Comparison of ENCODE assay signal across 25 cellular contexts in genomic region chr18:76188097-76188496, GRCh38.
"Had no signal": no experiment of that assay in that cellular context is flagged by ENCODE, and none has a peak within 500 bp of the region (broad histone marks: within the 10 kb centered on the region; RNA-seq: fewer than 3 reads in every experiment).

No MANE protein-coding gene starts in this region.

- DNase-seq: islet precursor cell; mesendoderm; naive B cell; natural killer cell; nephron progenitor cell; occipital lobe; psoas muscle; right lobe of liver; stimulated activated CD4-positive, alpha-beta T cell treated with anti-CD3 and anti-CD28 coated beads, Interleukin-1b, Interleukin-23, amount 100 ng/mL, for 48 hours; stimulated activated CD4-positive, alpha-beta T cell treated with anti-CD3 and anti-CD28 coated beads, Interleukin-2, amount 100 ng/mL, for 48 hours; stimulated activated CD4-positive, alpha-beta T cell treated with anti-CD3 and anti-CD28 coated beads, Interleukin-4, amount 100 ng/mL, for 4 hours; stimulated activated CD8-positive, alpha-beta memory T cell treated with anti-CD3 and anti-CD28 coated beads, Interleukin-4, amount 100 ng/mL, for 48 hours; stimulated activated naive CD4-positive, alpha-beta T cell treated with Interleukin-2 at 50 U/mL for 16 hours; stimulated activated naive CD8-positive, alpha-beta T cell treated with anti-CD3 and anti-CD28 coated beads, Interleukin-15, amount 100 ng/mL, for 72 hours; substantia nigra had no signal

- H3K4me3 ChIP-seq: hepatocyte, lung, neural progenitor cell, psoas muscle, right lobe of liver, smooth muscle cell, tibial nerve, vagina had no signal

- ATAC-seq: left lobe of liver; natural killer cell; psoas muscle; right lobe of liver; stimulated activated memory B cell treated with anti-CD40 and anti-IgM and Interleukin-4, amounts not matched to agents 10 μg/mL and 1 μg/mL and 100 μg/mL, for 72 hours; stimulated activated naive CD8-positive, alpha-beta T cell treated with anti-CD3 and anti-CD28 coated beads, Interleukin-15, amount 100 ng/mL, for 72 hours had no signal

- H3K4me1 ChIP-seq: neural progenitor cell, parathyroid adenoma, psoas muscle, right lobe of liver, tibial nerve, vagina had no signal

- H3K27me3 ChIP-seq: hepatocyte, neural progenitor cell, neutrophil, right lobe of liver, tibial nerve, vagina had no signal

- H3K27ac ChIP-seq: hepatocyte, neural progenitor cell, neutrophil, parathyroid adenoma, psoas muscle, right lobe of liver, tibial nerve, vagina had no signal

- H3K36me3 ChIP-seq: neural progenitor cell, neutrophil, right lobe of liver, tibial nerve, vagina had no signal

- H3K9me3 ChIP-seq: neutrophil, right lobe of liver, vagina had no signal
